15 cellular contexts compared by ENCODE assay signal in genomic region chr7:149478754-149479153, GRCh38. TPM values are rescaled to one million over a fixed set of nuclear protein-coding genes. Genes with fewer than 3 reads are reported as not detected.
DNase-seq lines count a peak whose midpoint lies in the region; ATAC-seq, FAIRE-seq and TF ChIP-seq lines count a peak whose summit lies in the region.
"Had no signal": no experiment of that assay in that cellular context is flagged by ENCODE, and none has a peak within 500 bp of the region (broad histone marks: within the 10 kb centered on the region; RNA-seq: fewer than 3 reads in every experiment).

No MANE protein-coding gene starts in this region.

- no peaks in the 10 kb centered on the region for H3K27me3 Mint-ChIP-seq in activated T-cell treated with anti-CD3 and anti-CD28 coated beads, Interleukin-2, amount 50 U/mL, for 72 hours (ENCODE audit: low read depth)
- H3K27me3 Mint-ChIP-seq in central memory CD8-positive, alpha-beta T cell: no peaks in the 10 kb centered on the region
- H3K27me3 Mint-ChIP-seq: CD8-positive, alpha-beta memory T cell had no signal

- no peaks in the 10 kb centered on the region for H3K4me1 ChIP-seq in smooth muscle cell (ENCODE audit: low read depth)
- H3K4me1 ChIP-seq: BLaER1 had no signal

- peaks cover 10 to 17% of the 10 kb centered on the region in 2 donors for H3K36me3 Mint-ChIP-seq in activated T-cell treated with anti-CD3 and anti-CD28 coated beads, Interleukin-2, amount 50 U/mL, for 72 hours (ENCODE audit: insufficient read depth in 2 of 2)
- peaks cover 22% of the 10 kb centered on the region for H3K36me3 Mint-ChIP-seq in central memory CD8-positive, alpha-beta T cell (ENCODE audit: insufficient read depth)

- no peak overlapping the region for H3K9ac ChIP-seq in smooth muscle cell (ENCODE audit: low read depth)
- H3K9ac ChIP-seq: BLaER1, GM23248 had no signal

- H3K4me3 ChIP-seq in smooth muscle cell: no peak overlapping the region
- H3K4me3 ChIP-seq: BLaER1, GM23248 had no signal

- no peak overlapping the region for H2AFZ ChIP-seq in smooth muscle cell (ENCODE audit: low read depth)
- H2AFZ ChIP-seq: GM23248 had no signal

- no peaks in the 10 kb centered on the region for H3K27me3 ChIP-seq in smooth muscle cell (ENCODE audit: low read depth)
- H3K27me3 ChIP-seq: BLaER1 had no signal

- H3K4me1 Mint-ChIP-seq in activated T-cell treated with anti-CD3 and anti-CD28 coated beads, Interleukin-2, amount 50 U/mL, for 72 hours (ENCODE audit: low read depth): no peaks in the 10 kb centered on the region
- H3K4me1 Mint-ChIP-seq in central memory CD8-positive, alpha-beta T cell: peaks cover 4% of the 10 kb centered on the region

- no peaks in the 10 kb centered on the region for H3K9me3 ChIP-seq in smooth muscle cell (replicated peaks; ENCODE audit: low read depth)

- H4K20me1 ChIP-seq in smooth muscle cell (ENCODE audit: low read depth): no peaks in the 10 kb centered on the region

- peaks cover 0 to 7% of the 10 kb centered on the region in 2 donors for H3K9me3 Mint-ChIP-seq in activated T-cell treated with anti-CD3 and anti-CD28 coated beads, Interleukin-2, amount 50 U/mL, for 72 hours
- no peaks in the 10 kb centered on the region for H3K9me3 Mint-ChIP-seq in central memory CD8-positive, alpha-beta T cell
- H3K9me3 Mint-ChIP-seq: CD8-positive, alpha-beta memory T cell had no signal

- H3K4me3 Mint-ChIP-seq in activated T-cell treated with anti-CD3 and anti-CD28 coated beads, Interleukin-2, amount 50 U/mL, for 72 hours: no peak overlapping the region
- H3K4me3 Mint-ChIP-seq in central memory CD8-positive, alpha-beta T cell: no peak overlapping the region
- H3K4me3 Mint-ChIP-seq: CD8-positive, alpha-beta memory T cell had no signal

- DNase-seq in activated T-cell treated with anti-CD3 and anti-CD28 coated beads, Interleukin-2, amount 50 U/mL, for 72 hours: no peak
- DNase-seq in activated T-cell treated with anti-CD3 and anti-CD28 coated beads for 4 hours (no peak), GM19239 (ENCODE audit: insufficient read length, low spot score) (no peak), smooth muscle cell (lab: John Stamatoyannopoulos, UW; ENCODE audit: unreplicated experiment) (no peak), NCI-H1417 (lab: John Stamatoyannopoulos, UW) (no peak), NCI-H2227 treated with DMSO at 0.1 percent for 48 hours (lab: John Stamatoyannopoulos, UW) (no peak)
- no peak for DNase-seq in central memory CD8-positive, alpha-beta T cell (ENCODE audit: low spot score in 2 of 2)
- DNase-seq: 8988T; AML-193; CD8-positive, alpha-beta memory T cell; DMS53; GF-D8; GM23248 had no signal

- TF ChIP-seq CTCF in smooth muscle cell (IDR thresholded peaks at IDR 0.05; ENCODE audit: borderline replicate concordance, insufficient read depth, poor library complexity, severe bottlenecking): no peak

- peak overlapping the region; percentile 6 for H3K27ac Mint-ChIP-seq in activated T-cell treated with anti-CD3 and anti-CD28 coated beads, Interleukin-2, amount 50 U/mL, for 72 hours
- peak overlapping the region; percentile 0 for H3K27ac Mint-ChIP-seq in central memory CD8-positive, alpha-beta T cell (ENCODE audit: low read depth)

- WGBS in smooth muscle cell (ENCODE audit: low lambda C conversion rate): 100% methylated on average over 1 of the region's 1 CpG

- peaks cover 29% of the 10 kb centered on the region for H3K79me2 ChIP-seq in smooth muscle cell (ENCODE audit: low read depth)

- H3K36me3 ChIP-seq in smooth muscle cell (ENCODE audit: low read depth): peaks cover 10% of the 10 kb centered on the region

- ATAC-seq in activated T-cell treated with anti-CD3 and anti-CD28 coated beads, Interleukin-2, amount 50 U/mL, for 72 hours (replicated peaks in 1 of 2): no peak
- ATAC-seq in central memory CD8-positive, alpha-beta T cell (replicated peaks; ENCODE audit: extremely low read depth, poor library complexity, severe bottlenecking): no peak

- peak overlapping the region; percentile 70 for H3K27ac ChIP-seq in smooth muscle cell (ENCODE audit: low read depth)
- H3K27ac ChIP-seq: BLaER1, GM23248 had no signal

- H3F3A ChIP-seq in smooth muscle cell (ENCODE audit: low read depth): peaks cover 4% of the 10 kb centered on the region

- H3K4me2 ChIP-seq in smooth muscle cell: no peak overlapping the region
- H3K4me2 ChIP-seq: BLaER1 had no signal

- peak; percentile 23 for FAIRE-seq in GM19239 (lab: Jason Lieb, UNC)
- FAIRE-seq: HTR-8/SVneo had no signal

RNA-seq across cellular contexts. Expression of gene ZNF777, which starts 17.9 kb away (rescaled TPM):
- total RNA-seq in activated T-cell treated with anti-CD3 and anti-CD28 coated beads, Interleukin-2, amount 50 U/mL, for 72 hours: 10 to 100 TPM; 19.0 to 19.5 TPM
- total RNA-seq in smooth muscle cell: 4.9 and 7.8 TPM in 2 replicates
- 13.0 and 14.9 TPM in 2 replicates for polyA plus RNA-seq in smooth muscle cell

RNA-seq across cellular contexts. Expression of gene ZNF746, which starts 18.9 kb away (rescaled TPM):
- 10 to 100 TPM; 20.3 to 21.9 TPM for total RNA-seq in activated T-cell treated with anti-CD3 and anti-CD28 coated beads, Interleukin-2, amount 50 U/mL, for 72 hours
- total RNA-seq in smooth muscle cell: 13.7 and 14.2 TPM in 2 replicates
- 16.7 and 17.2 TPM in 2 replicates for polyA plus RNA-seq in smooth muscle cell
